In the genomic region with DNA sequence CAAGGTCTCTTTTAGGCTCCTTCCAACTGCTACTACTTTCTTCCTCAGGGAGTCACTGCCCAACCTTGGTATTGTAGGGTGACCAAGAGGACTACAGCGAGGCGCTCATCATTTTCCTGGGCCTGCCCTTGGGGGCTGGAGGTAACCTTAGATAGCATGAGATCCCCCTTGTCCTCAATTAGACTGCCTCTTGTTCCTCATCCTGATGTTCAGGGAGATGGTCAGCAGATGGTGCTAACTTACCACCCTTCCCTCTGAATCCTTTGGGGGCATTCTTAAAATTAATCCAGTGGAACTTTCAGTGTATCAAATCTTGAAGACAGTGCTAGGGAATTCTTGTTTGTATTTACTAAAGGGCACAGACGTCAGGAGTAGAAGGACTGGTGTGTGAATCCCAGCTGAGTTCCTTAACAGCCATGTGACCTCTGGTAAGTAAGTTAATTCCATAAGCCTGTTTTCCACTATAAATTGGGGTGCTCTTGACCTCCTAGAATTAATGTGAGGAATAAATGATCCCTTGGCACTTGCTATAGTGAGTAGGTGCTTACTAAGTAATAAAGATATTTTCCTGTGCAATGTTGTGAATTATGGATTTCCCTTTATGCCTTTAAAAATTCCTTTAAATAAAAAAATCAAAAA, we compare ENCODE assay signal across 8 cellular contexts. TPM values are rescaled to one million over a fixed set of nuclear protein-coding genes. Genes with fewer than 3 reads are reported as not detected.
A peak's percentile ranks its signal among the peaks of the same experiment; 100 is the strongest.
DNase-seq lines count a peak whose midpoint lies in the region; ATAC-seq and TF ChIP-seq lines count a peak whose summit lies in the region.

No MANE protein-coding gene starts in this region.

- TF ChIP-seq CTCF in GM12872 (IDR thresholded peaks at IDR 0.05; ENCODE audit: insufficient read depth, low read depth, low read length) (peak; percentile 64), omental fat pad (IDR thresholded peaks at IDR 0.05) (peak in 1 of 3 donors; percentile 17)

- no peak for ATAC-seq in omental fat pad (ENCODE audit: low FRiP score)

- DNase-seq in AG08396 (ENCODE audit: low spot score) (peak; percentile 62), NCI-H226 (peak; percentile 33), amniotic stem cell (lab: John Stamatoyannopoulos, UW) (peak; percentile 37), left kidney (ENCODE audit: low read depth, low spot score) (peak; percentile 86), dedifferentiated amniotic fluid mesenchymal stem cell (ENCODE audit: extremely low spot score) (no peak), omental fat pad (ENCODE audit: low spot score) (no peak), NCI-H187 treated with DMSO at 0.1 percent for 48 hours (lab: John Stamatoyannopoulos, UW) (no peak)

RNA-seq across cellular contexts. Expression of a gene that starts 4.1 kb away (rescaled TPM):
- total RNA-seq in omental fat pad = 10 to 100 TPM; 30.2 to 58.8 (median 37.7) TPM

RNA-seq across cellular contexts. Expression of a gene that starts 22.1 kb away (rescaled TPM):
- 100 to 1,000 TPM in 2 of 4 donors, 10 to 100 TPM in 2; 27.2 to 434 (median 75.3) TPM for total RNA-seq in omental fat pad

RNA-seq across cellular contexts. Expression of a gene that starts 55.6 kb away (rescaled TPM):
- total RNA-seq in omental fat pad = 10 to 100 TPM; 14.8 to 20.3 (median 17.3) TPM

Comparison
In these comparisons a context has a peak if more than half of its experiments do, and no peak if none do; other contexts are left out.
1. DNase-seq: peak in AG08396 (single experiment), NCI-H226 (single experiment), amniotic stem cell (single experiment) and left kidney (single experiment); none in dedifferentiated amniotic fluid mesenchymal stem cell (single experiment), omental fat pad (single experiment) and NCI-H187 treated with DMSO at 0.1 percent for 48 hours (single experiment).